8 cellular contexts compared by ENCODE assay signal in the genomic region with DNA sequence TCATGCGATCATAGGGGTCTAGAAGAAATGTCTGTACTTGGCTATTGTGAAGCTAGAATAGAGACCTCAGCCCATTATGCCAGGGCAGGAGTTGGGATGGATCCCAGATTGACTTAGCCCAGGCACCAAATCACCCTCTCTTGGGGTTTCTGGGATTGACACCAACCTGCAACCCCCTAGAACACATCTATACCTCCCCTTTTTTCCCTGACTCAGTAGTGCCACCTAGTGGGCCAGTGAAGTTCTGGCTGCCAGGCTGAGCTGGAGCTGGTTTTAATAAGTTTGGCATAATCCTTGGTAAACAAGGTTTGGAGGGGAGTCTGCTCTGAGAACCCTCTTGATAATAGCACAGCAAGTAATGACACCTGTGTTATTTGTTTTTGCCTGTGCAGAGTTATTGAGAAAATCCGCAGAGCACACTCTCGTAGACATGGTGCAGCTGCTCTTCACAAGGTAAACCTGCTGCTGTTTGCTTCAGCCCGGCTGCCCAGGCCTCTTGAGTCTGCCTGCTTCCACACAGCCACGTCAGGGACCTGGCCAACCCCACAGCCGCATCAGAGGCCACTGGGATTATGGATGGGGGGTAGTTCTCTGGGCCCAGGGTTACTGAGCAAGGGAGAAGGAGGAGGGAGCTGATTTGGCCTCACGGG. TPM values are rescaled to one million over a fixed set of nuclear protein-coding genes. Genes with fewer than 3 reads are reported as not detected.
DNase-seq lines count a peak whose midpoint lies in the region; ATAC-seq, FAIRE-seq and TF ChIP-seq lines count a peak whose summit lies in the region.

No MANE protein-coding gene starts in this region.

- H3K79me2 ChIP-seq in osteoblast (ENCODE audit: insufficient read depth, low read length) = peaks cover 38% of the 10 kb centered on the region

- H4K91ac ChIP-seq in IMR-90 (ENCODE audit: insufficient read depth, low read depth, low read length) = no peak overlapping the region

- H3K56ac ChIP-seq in IMR-90 (ENCODE audit: extremely low read depth, insufficient read depth, low read length) = no peak overlapping the region

- H2BK5ac ChIP-seq in IMR-90 (ENCODE audit: low read depth, low read length, poor library complexity, severe bottlenecking) = no peak overlapping the region

- CTCF ChIA-PET in IMR-90 (lab: Yijun Ruan, JAX) = interaction anchor here (0.6 to 4.7 kb wide), 17 partner anchors 9 to 200 kb away, joined by 3 to 59 read pairs (median 3); partner anchors contain the start of genes CUEDC2, ELOVL3 and NOLC1

- TF ChIP-seq POLR2A in IMR-90 (IDR thresholded peaks at IDR 0.05; ENCODE audit: low read depth, low read length) = no peak

- peak; percentile 81 for TF ChIP-seq RAD21 in IMR-90 (IDR thresholded peaks at IDR 0.05; ENCODE audit: low read length)

- H3K36me3 ChIP-seq in IMR-90 (ENCODE audit: control insufficient read depth, insufficient read depth, low read length) (peaks cover 41% of the 10 kb centered on the region), osteoblast (ENCODE audit: insufficient read depth, low read length) (peaks cover 57% of the 10 kb centered on the region), thoracic aorta (peaks cover 32% of the 10 kb centered on the region)

- no peak for FAIRE-seq in RCC 7860 (lab: Jason Lieb, UNC)

- H2AFZ ChIP-seq in IMR-90 (replicated peaks; ENCODE audit: low read length, poor library complexity) = no peak overlapping the region
- H2AFZ ChIP-seq in osteoblast (ENCODE audit: low read length) = no peak overlapping the region

- peaks cover 24 to 41% of the 10 kb centered on the region in 2 experiments; a peak in 3 of 4 replicates for H3K79me1 ChIP-seq in IMR-90 (ENCODE audit: low read depth in 1 of 2, low read length in 2 of 2)

- no TSS peak for BruUV-seq in IMR-90 (replicated peaks; lab: Mats Ljungman, UMichigan)

- H2AK9ac ChIP-seq in IMR-90 (replicated peaks; ENCODE audit: low read depth, low read length, poor library complexity) = peak overlapping the region; percentile 7

- H3K9me3 ChIP-seq in IMR-90 (ENCODE audit: control insufficient read depth, insufficient read depth, low read length) (no peaks in the 10 kb centered on the region), osteoblast (ENCODE audit: low read depth, low read length) (no peaks in the 10 kb centered on the region), thoracic aorta (no peaks in the 10 kb centered on the region)

- intact Hi-C loops in IMR-90 (cut with micrococcal nuclease) = loop anchor here (1.0 kb wide), 2 partner anchors 123 to 183 kb away; no protein-coding TSS in a partner anchor

- H3K27me3 ChIP-seq in IMR-90 (ENCODE audit: control insufficient read depth, insufficient read depth, low read length) (no peaks in the 10 kb centered on the region), osteoblast (ENCODE audit: insufficient read depth, low read length) (no peaks in the 10 kb centered on the region), thoracic aorta (replicated peaks; ENCODE audit: insufficient read depth) (no peaks in the 10 kb centered on the region)

- no peak overlapping the region for H4K5ac ChIP-seq in IMR-90 (ENCODE audit: low read depth, low read length)

- H3K23ac ChIP-seq in IMR-90 (ENCODE audit: low read depth, low read length) = no peak overlapping the region

- H3K18ac ChIP-seq in IMR-90 (ENCODE audit: low read depth, low read length) = no peak overlapping the region

- 94% methylated on average over 2 of the region's 7 CpGs; no CpG with 5 or more reads in 1 of the 2 experiments for WGBS in IMR-90 (ENCODE audit: extremely low coverage in 2 of 2, insufficient read length in 1 of 2), 2 experiments

- H4K20me1 ChIP-seq in IMR-90 (ENCODE audit: insufficient read depth, low read length) (peaks cover 29% of the 10 kb centered on the region), osteoblast (ENCODE audit: insufficient read depth, low read length) (peaks cover 59% of the 10 kb centered on the region)

- no peak overlapping the region for H3K4ac ChIP-seq in IMR-90 (ENCODE audit: low read depth, low read length)

- ATAC-seq in IMR-90 (ENCODE audit: low read depth) (peak; percentile 92), thoracic aorta (ENCODE audit: insufficient number of reproducible peaks, low FRiP score, low read depth) (no peak), HG03457 (IDR thresholded peaks at IDR 0.05; ENCODE audit: unreplicated experiment) (no peak)

- DNase-seq in COR-L47 (lab: John Stamatoyannopoulos, UW) (peak; percentile 10), IMR-90 (peak; percentile 54), RCC 7860 (ENCODE audit: low spot score) (peak; percentile 41), activated T-helper 1 cell treated with Interleukin-2 at 50 U/mL for 16 hours (ENCODE audit: low read depth) (peak; percentile 41), fibroblast of the conjunctiva (ENCODE audit: low read depth) (peak; percentile 47), osteoblast (ENCODE audit: insufficient read length, low spot score, missing footprints) (no peak), thoracic aorta (ENCODE audit: low spot score) (no peak)

- H3K9ac ChIP-seq in IMR-90 (ENCODE audit: low read depth, low read length) = no peak overlapping the region

- H3K4me3 ChIP-seq in IMR-90 (ENCODE audit: insufficient read depth, low read depth, low read length) = no peak overlapping the region
- no peak overlapping the region for H3K4me3 ChIP-seq in osteoblast (ENCODE audit: insufficient read depth, low read length)
- no peak overlapping the region for H3K4me3 ChIP-seq in thoracic aorta

- in situ Hi-C loops in IMR-90 (cut with MboI; ENCODE audit: low sequenced_read_pairs) = loop anchor here (5.0 kb wide), 2 partner anchors 125 to 185 kb away; partner anchors contain the start of gene ELOVL3

- H3K4me2 ChIP-seq in IMR-90 (ENCODE audit: low read depth, low read length) (no peak overlapping the region), osteoblast (ENCODE audit: insufficient read depth, low read length) (no peak overlapping the region)

- no peak overlapping the region for H3K14ac ChIP-seq in IMR-90 (replicated peaks; ENCODE audit: low read depth, low read length)

- H4K8ac ChIP-seq in IMR-90 (ENCODE audit: low read depth in 2 of 2, low read length in 2 of 2) = no peak overlapping the region

- no peaks in the 10 kb centered on the region for H3K4me1 ChIP-seq in IMR-90 (ENCODE audit: control insufficient read depth, insufficient read depth, low read length)
- no peaks in the 10 kb centered on the region for H3K4me1 ChIP-seq in osteoblast (ENCODE audit: insufficient read depth, low read length)
- no peaks in the 10 kb centered on the region for H3K4me1 ChIP-seq in thoracic aorta (ENCODE audit: control insufficient read depth in 1 of 2, low read depth in 2 of 2)

- H3K9me1 ChIP-seq in IMR-90 (ENCODE audit: insufficient read depth, low read length) = no peaks in the 10 kb centered on the region

- H3K27ac ChIP-seq in IMR-90 (ENCODE audit: insufficient read depth, low read length) (no peak overlapping the region), osteoblast (ENCODE audit: low read depth, low read length) (no peak overlapping the region), thoracic aorta (no peak overlapping the region)

- no peak overlapping the region for H2BK20ac ChIP-seq in IMR-90 (ENCODE audit: low read depth, low read length)

- no peak overlapping the region for H2BK15ac ChIP-seq in IMR-90 (ENCODE audit: low read depth, low read length)

- dilution Hi-C loops in IMR-90 (cut with HindIII; ENCODE audit: low sequenced_read_pairs, unreplicated experiment) = no loop called here

- H2AK5ac ChIP-seq in IMR-90 (ENCODE audit: low read depth, low read length) = no peak overlapping the region

- POLR2A ChIA-PET in IMR-90 (lab: Charles Lee; ENCODE audit: unreplicated experiment) = interaction anchor here (0.5 kb wide), 1 partner anchor 81 kb away, joined by 3 read pairs; no protein-coding TSS in a partner anchor

- H2BK120ac ChIP-seq in IMR-90 (ENCODE audit: low read depth, low read length) = no peak overlapping the region

- TF ChIP-seq CTCF in IMR-90 (conservative IDR thresholded peaks at IDR 0.05; ENCODE audit: low read depth, low read length) (peak; percentile 82), osteoblast (IDR thresholded peaks at IDR 0.05; ENCODE audit: extremely low read depth, low read depth, low read length) (peak; percentile 98), thoracic aorta (IDR thresholded peaks at IDR 0.05) (peak; percentile 88)

TF ChIP-seq in IMR-90, 13 proteins besides CTCF, POLR2A, EP300 and RAD21:
- TF ChIP-seq FOS (IDR thresholded peaks at IDR 0.05; ENCODE audit: low read depth, low read length) (no peak), CEBPB (IDR thresholded peaks at IDR 0.05; ENCODE audit: low read depth, low read length) (no peak), SMC3 (IDR thresholded peaks at IDR 0.05; ENCODE audit: low read depth, low read length) (peak; percentile 90)
- TF ChIP-seq, protein P1, sequence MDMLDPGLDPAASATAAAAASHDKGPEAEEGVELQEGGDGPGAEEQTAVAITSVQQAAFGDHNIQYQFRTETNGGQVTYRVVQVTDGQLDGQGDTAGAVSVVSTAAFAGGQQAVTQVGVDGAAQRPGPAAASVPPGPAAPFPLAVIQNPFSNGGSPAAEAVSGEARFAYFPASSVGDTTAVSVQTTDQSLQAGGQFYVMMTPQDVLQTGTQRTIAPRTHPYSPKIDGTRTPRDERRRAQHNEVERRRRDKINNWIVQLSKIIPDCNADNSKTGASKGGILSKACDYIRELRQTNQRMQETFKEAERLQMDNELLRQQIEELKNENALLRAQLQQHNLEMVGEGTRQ (IDR thresholded peaks at IDR 0.05; ENCODE audit: low read depth, low read length) = no peak

RNA-seq across cellular contexts. Expression of gene NFKB2, which starts 43.3 kb away (rescaled TPM):
- 16.1 TPM in 2 replicates for total RNA-seq in IMR-90 (2012; rRNA removed)
- 32.3 and 34.7 TPM in 2 replicates for polyA plus RNA-seq in IMR-90 (2012; rRNA removed)
- 27.9 and 40.3 TPM in 2 replicates for polyA plus RNA-seq in IMR-90 (2012; cell fraction: cytosol; rRNA removed)
- 81.8 and 143 TPM in 2 replicates for polyA plus RNA-seq in IMR-90 (2012; cell fraction: nucleus; rRNA removed; ENCODE audit: low replicate concordance)
- total RNA-seq in osteoblast = 17.7 and 20.3 TPM in 2 replicates
- total RNA-seq in thoracic aorta = 10 to 100 TPM; 26.8 to 40.9 TPM

Comparison
In these comparisons a context has a peak if more than half of its experiments do, and no peak if none do; other contexts are left out.
1. DNase-seq: peak in COR-L47 (single experiment), IMR-90 (single experiment), RCC 7860 (single experiment), activated T-helper 1 cell treated with Interleukin-2 at 50 U/mL for 16 hours (single experiment) and fibroblast of the conjunctiva (single experiment); none in osteoblast (single experiment) and thoracic aorta (single experiment).
2. Peak in every context shown above with its lines, with median percentiles within 50 percentile points of each other: CTCF ChIP-seq.